ENCODE assay signal across 2 cellular contexts in genomic region chr15:31214158-31214863, GRCh38.
TF ChIP-seq lines count a peak whose summit lies in the region.

No MANE protein-coding gene starts in this region.

TF ChIP-seq in IMR-90, 13 proteins besides CTCF, POLR2A, EP300 and RAD21 (continued from another document):
- TF ChIP-seq, protein P1, sequence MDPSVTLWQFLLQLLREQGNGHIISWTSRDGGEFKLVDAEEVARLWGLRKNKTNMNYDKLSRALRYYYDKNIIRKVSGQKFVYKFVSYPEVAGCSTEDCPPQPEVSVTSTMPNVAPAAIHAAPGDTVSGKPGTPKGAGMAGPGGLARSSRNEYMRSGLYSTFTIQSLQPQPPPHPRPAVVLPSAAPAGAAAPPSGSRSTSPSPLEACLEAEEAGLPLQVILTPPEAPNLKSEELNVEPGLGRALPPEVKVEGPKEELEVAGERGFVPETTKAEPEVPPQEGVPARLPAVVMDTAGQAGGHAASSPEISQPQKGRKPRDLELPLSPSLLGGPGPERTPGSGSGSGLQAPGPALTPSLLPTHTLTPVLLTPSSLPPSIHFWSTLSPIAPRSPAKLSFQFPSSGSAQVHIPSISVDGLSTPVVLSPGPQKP (IDR thresholded peaks at IDR 0.05; ENCODE audit: borderline replicate concordance, low read depth, low read length): no peak
- no peak for TF ChIP-seq MAZ (IDR thresholded peaks at IDR 0.05; ENCODE audit: borderline replicate concordance, low read depth, low read length)
- TF ChIP-seq RCOR1 (IDR thresholded peaks at IDR 0.05; ENCODE audit: insufficient replicate concordance, low read length): no peak

TF ChIP-seq in SK-N-SH treated with all-trans-retinoic acid at 6 μM for 48 hours, 23 proteins besides CTCF, POLR2A, EP300 and RAD21 (continued from another document):
- no peak for TF ChIP-seq RARB (CRISPR knock-in tag; IDR thresholded peaks at IDR 0.05)
- TF ChIP-seq, protein P2, sequence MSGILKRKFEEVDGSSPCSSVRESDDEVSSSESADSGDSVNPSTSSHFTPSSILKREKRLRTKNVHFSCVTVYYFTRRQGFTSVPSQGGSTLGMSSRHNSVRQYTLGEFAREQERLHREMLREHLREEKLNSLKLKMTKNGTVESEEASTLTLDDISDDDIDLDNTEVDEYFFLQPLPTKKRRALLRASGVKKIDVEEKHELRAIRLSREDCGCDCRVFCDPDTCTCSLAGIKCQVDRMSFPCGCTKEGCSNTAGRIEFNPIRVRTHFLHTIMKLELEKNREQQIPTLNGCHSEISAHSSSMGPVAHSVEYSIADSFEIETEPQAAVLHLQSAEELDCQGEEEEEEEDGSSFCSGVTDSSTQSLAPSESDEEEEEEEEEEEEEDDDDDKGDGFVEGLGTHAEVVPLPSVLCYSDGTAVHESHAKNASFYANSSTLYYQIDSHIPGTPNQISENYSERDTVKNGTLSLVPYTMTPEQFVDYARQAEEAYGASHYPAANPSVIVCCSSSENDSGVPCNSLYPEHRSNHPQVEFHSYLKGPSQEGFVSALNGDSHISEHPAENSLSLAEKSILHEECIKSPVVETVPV (CRISPR knock-in tag; IDR thresholded peaks at IDR 0.05): no peak
